Comparison of ENCODE assay signal across 25 cellular contexts in the genomic region with DNA sequence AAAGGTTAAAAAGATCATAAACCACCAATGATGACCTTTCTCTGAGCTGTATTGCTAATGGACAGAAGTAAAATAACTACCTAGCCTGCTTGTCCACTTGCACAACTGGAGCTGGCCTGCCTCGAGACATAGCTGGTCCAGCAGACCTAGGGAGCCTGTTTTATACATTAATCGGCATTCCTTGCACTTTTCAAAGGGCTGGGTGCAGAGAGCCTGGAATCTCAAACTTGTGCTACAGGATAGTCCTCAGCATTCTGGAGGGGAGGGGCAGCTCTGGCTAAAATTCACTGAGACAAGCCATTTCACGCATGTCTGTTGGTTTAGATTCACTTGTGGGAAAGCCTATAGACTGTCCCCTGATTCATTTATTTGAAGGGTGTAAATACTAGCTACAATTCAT.
DNase-seq lines count a peak whose midpoint lies in the region; ATAC-seq, FAIRE-seq and TF ChIP-seq lines count a peak whose summit lies in the region.
"Had no signal": no experiment of that assay in that cellular context is flagged by ENCODE, and none has a peak within 500 bp of the region (broad histone marks: within the 10 kb centered on the region; RNA-seq: fewer than 3 reads in every experiment).

No MANE protein-coding gene starts in this region.

- no peak for FAIRE-seq in H1 (lab: Jason Lieb, UNC)
- FAIRE-seq: frontal cortex had no signal

- H3K14ac ChIP-seq in H1 (ENCODE audit: insufficient read length), result no peak overlapping the region

- no peaks in the 10 kb centered on the region for H3K36me3 Mint-ChIP-seq in nephron (ENCODE audit: low read depth)
- H3K36me3 Mint-ChIP-seq: activated naive CD8-positive, alpha-beta T cell had no signal

- H3K27me3 Mint-ChIP-seq in nephron (ENCODE audit: low read depth), result peaks cover under 1% of the 10 kb centered on the region
- H3K27me3 Mint-ChIP-seq: activated naive CD8-positive, alpha-beta T cell; activated T-helper 17 cell treated with anti-CD3 and anti-CD28 coated beads, Interleukin-2, amount 50 U/mL, for 72 hours had no signal

- DNase-seq in NB4 (ENCODE audit: low read depth) (no peak), H1 (ENCODE audit: low read depth in 1 of 2, low spot score in 2 of 2) (no peak), tibial artery (no peak), HAP-1 (ENCODE audit: low spot score in 2 of 2) (no peak), GM10248 (ENCODE audit: extremely low spot score) (no peak)
- no peak for DNase-seq in activated naive CD4-positive, alpha-beta T cell (lab: John Stamatoyannopoulos, UW)
- DNase-seq: activated CD4-positive, alpha-beta T cell treated with anti-CD3 and anti-CD28 coated beads, Interleukin-2, amount 50 U/mL, for 1 hour; activated CD8-positive, alpha-beta memory T cell treated with anti-CD3 and anti-CD28 coated beads, Interleukin-2, amount 50 U/mL, for 4 hours; esophagus squamous epithelium; GF-D8; hippocampal formation; NCI-H1105; NCI-H2029 treated with DMSO at 0.1 percent for 48 hours; NCI-H345; NCI-H774; WERI-Rb-1 had no signal

- TF ChIP-seq RAD21 in H1 (IDR thresholded peaks at IDR 0.05 in 1 of 2, conservative IDR thresholded peaks at IDR 0.05 in 1 of 2; ENCODE audit: low read depth in 2 of 2, low read length in 2 of 2), result no peak

- H3K9ac ChIP-seq in H1 (replicated peaks in 1 of 4; ENCODE audit: extremely low read depth in 1 of 4, low read depth in 3 of 4, low read length in 3 of 4), result no peak overlapping the region
- H3K9ac ChIP-seq: BLaER1 had no signal

- H3K23me2 ChIP-seq in H1 (ENCODE audit: low read depth, low read length), result no peaks in the 10 kb centered on the region

- H4K20me1 ChIP-seq in H1 (replicated peaks in 1 of 2; ENCODE audit: control insufficient read depth in 1 of 2, insufficient read depth in 2 of 2, low read length in 2 of 2), result no peaks in the 10 kb centered on the region
- H4K20me1 ChIP-seq: BLaER1 had no signal

- no peak overlapping the region for H2BK12ac ChIP-seq in H1 (ENCODE audit: low read depth, low read length)

- in situ Hi-C loops in HAP-1 (cut with MboI; ENCODE audit: low sequenced_read_pairs), result no loop called here

- H4K8ac ChIP-seq in H1 (ENCODE audit: extremely low read depth, insufficient read depth, low read length), result no peak overlapping the region

- no peaks in the 10 kb centered on the region for H3K9me3 ChIP-seq in H1 (ENCODE audit: insufficient read depth in 2 of 2, low read depth in 1 of 2, low read length in 1 of 2)
- no peaks in the 10 kb centered on the region for H3K9me3 ChIP-seq in tibial artery
- H3K9me3 ChIP-seq in HAP-1, result no peaks in the 10 kb centered on the region
- H3K9me3 ChIP-seq: BLaER1, esophagus squamous epithelium, vagina had no signal

- H3K18ac ChIP-seq in H1 (ENCODE audit: extremely low read depth, low read length), result no peak overlapping the region

- no peaks in the 10 kb centered on the region for H3K79me2 ChIP-seq in H1 (ENCODE audit: control insufficient read depth in 1 of 2, insufficient read depth in 2 of 2, low read length in 2 of 2)

- no peak overlapping the region for H4K5ac ChIP-seq in H1 (ENCODE audit: insufficient read length, low read depth, low read length)

- no peak overlapping the region for H2AK5ac ChIP-seq in H1 (ENCODE audit: low read depth, low read length)

- no peaks in the 10 kb centered on the region for H3K9me3 Mint-ChIP-seq in nephron
- H3K9me3 Mint-ChIP-seq: activated T-helper 17 cell treated with anti-CD3 and anti-CD28 coated beads, Interleukin-2, amount 50 U/mL, for 72 hours had no signal

- H2BK120ac ChIP-seq in H1 (replicated peaks; ENCODE audit: low read depth, low read length), result no peak overlapping the region

- no peak for TF ChIP-seq EP300 in H1 (IDR thresholded peaks at IDR 0.05; ENCODE audit: borderline replicate concordance in 1 of 2, low read depth in 2 of 2, low read length in 2 of 2)

- no peak overlapping the region for H2AFZ ChIP-seq in H1 (ENCODE audit: low read length)

- TF ChIP-seq CTCF in NB4 (IDR thresholded peaks at IDR 0.05; ENCODE audit: low read depth, low read length), result no peak
- TF ChIP-seq CTCF in H1 (IDR thresholded peaks at IDR 0.05; ENCODE audit: control extremely low read depth in 1 of 3, insufficient read depth in 1 of 3, low read depth in 1 of 3, low read length in 3 of 3), result no peak
- no peak for TF ChIP-seq CTCF in nephron (IDR thresholded peaks at IDR 0.05; ENCODE audit: unreplicated experiment in 3 of 3)
- no peak for TF ChIP-seq CTCF in tibial artery (IDR thresholded peaks at IDR 0.05)
- TF ChIP-seq CTCF in GM10248 (IDR thresholded peaks at IDR 0.05; ENCODE audit: control extremely low read depth, extremely low read depth, low read depth, missing control alignments), result no peak

- H2BK5ac ChIP-seq in H1 (ENCODE audit: low read depth, low read length), result no peak overlapping the region

- H3K4me3 ChIP-seq in NB4 (ENCODE audit: low read depth, low read length) (peak overlapping the region; percentile 38), H1 (ENCODE audit: extremely low read depth in 1 of 4, insufficient read depth in 2 of 4, low read depth in 3 of 4, low read length in 4 of 4) (no peak overlapping the region), tibial artery (no peak overlapping the region), HAP-1 (no peak overlapping the region)
- H3K4me3 ChIP-seq: BLaER1, esophagus squamous epithelium, vagina had no signal

- H3K27me3 ChIP-seq in H1 (replicated peaks in 1 of 4; ENCODE audit: control insufficient read depth in 3 of 4, extremely low read depth in 1 of 4, insufficient read depth in 3 of 4, low read length in 3 of 4), result no peaks in the 10 kb centered on the region; a peak in 1 of 7 replicates
- no peaks in the 10 kb centered on the region for H3K27me3 ChIP-seq in tibial artery
- H3K27me3 ChIP-seq in HAP-1 (ENCODE audit: low read depth), result no peaks in the 10 kb centered on the region
- H3K27me3 ChIP-seq: BLaER1, esophagus squamous epithelium, vagina had no signal

- WGBS in H1 (ENCODE audit: extremely low coverage in 1 of 2, insufficient coverage in 1 of 2, insufficient read length in 1 of 2, insufficient replicate concordance in 2 of 2, low coverage in 1 of 2, low lambda C conversion rate in 2 of 2, missing lambda C conversion rate in 1 of 2), 2 experiments, result 81% methylated on average over 3 of the region's 3 CpGs; no CpG with 5 or more reads in 1 of the 2 experiments

- H3K36me3 ChIP-seq in H1 (ENCODE audit: control insufficient read depth in 2 of 4, insufficient read depth in 4 of 4, low read length in 3 of 4) (no peaks in the 10 kb centered on the region), tibial artery (no peaks in the 10 kb centered on the region), HAP-1 (replicated peaks) (no peaks in the 10 kb centered on the region)
- H3K36me3 ChIP-seq: BLaER1, esophagus squamous epithelium, vagina, WERI-Rb-1 had no signal

- no peak overlapping the region for H2BK20ac ChIP-seq in H1 (ENCODE audit: low read length)

- peak overlapping the region in 2 of 3 experiments; percentile 73 to 95 for H3K27ac Mint-ChIP-seq in nephron
- H3K27ac Mint-ChIP-seq: activated naive CD8-positive, alpha-beta T cell; activated T-helper 17 cell treated with anti-CD3 and anti-CD28 coated beads, Interleukin-2, amount 50 U/mL, for 72 hours; progenitor cell of endocrine pancreas had no signal

- H3K4me1 ChIP-seq in H1 (replicated peaks in 1 of 4; ENCODE audit: control insufficient read depth in 3 of 4, insufficient read depth in 4 of 4, low read length in 3 of 4) (no peaks in the 10 kb centered on the region), tibial artery (peaks cover 0 to 92% (median 41%) of the 10 kb centered on the region in 4 donors), HAP-1 (no peaks in the 10 kb centered on the region)

- H3K4me2 ChIP-seq in H1 (ENCODE audit: insufficient read depth in 1 of 2, low read depth in 2 of 2, low read length in 2 of 2), result no peak overlapping the region
- H3K4me2 ChIP-seq: BLaER1 had no signal

- no peak overlapping the region for H3K4ac ChIP-seq in H1 (replicated peaks; ENCODE audit: insufficient read length, low read depth, low read length)

- H4K91ac ChIP-seq in H1 (replicated peaks; ENCODE audit: insufficient read length, low read length), result no peak overlapping the region

- peaks cover 80% of the 10 kb centered on the region for H3K4me1 Mint-ChIP-seq in nephron
- H3K4me1 Mint-ChIP-seq: activated T-helper 17 cell treated with anti-CD3 and anti-CD28 coated beads, Interleukin-2, amount 50 U/mL, for 72 hours had no signal

- ATAC-seq in HG02981 (IDR thresholded peaks at IDR 0.05; ENCODE audit: unreplicated experiment), result no peak
- ATAC-seq: activated T-helper 17 cell treated with anti-CD3 and anti-CD28 coated beads, Interleukin-2, amount 50 U/mL, for 72 hours; HCT116 had no signal

- no peaks in the 10 kb centered on the region for H3K79me1 ChIP-seq in H1 (ENCODE audit: low read depth, low read length)

- H3K4me3 Mint-ChIP-seq in nephron, result no peak overlapping the region
- H3K4me3 Mint-ChIP-seq: activated naive CD8-positive, alpha-beta T cell; activated T-helper 17 cell treated with anti-CD3 and anti-CD28 coated beads, Interleukin-2, amount 50 U/mL, for 72 hours had no signal

- H3K23ac ChIP-seq in H1 (ENCODE audit: insufficient read length), result no peak overlapping the region

- no peak for TF ChIP-seq POLR2A in NB4 (IDR thresholded peaks at IDR 0.05; ENCODE audit: extremely low read depth, insufficient read length)
- no peak for TF ChIP-seq POLR2A in H1 (IDR thresholded peaks at IDR 0.05; ENCODE audit: control extremely low read depth in 1 of 2, low read depth in 2 of 2, low read length in 2 of 2)

- intact Hi-C loops in tibial artery (cut with DNase I; ENCODE audit: low total_unique reads), result no loop called here

- CTCF ChIA-PET in H1 (lab: Charles Lee; ENCODE audit: partially characterized antibody) (interaction anchor here (0.7 to 4.6 kb wide), 13 partner anchors 16 to 469 kb away, joined by 3 to 34 read pairs (median 3); no protein-coding TSS in a partner anchor), GM10248 (lab: Yijun Ruan, JAX) (interaction anchor here (1.0 to 1.4 kb wide), 4 partner anchors 8 to 396 kb away, joined by 3 to 5 read pairs (median 4); no protein-coding TSS in a partner anchor)

- no peak overlapping the region for H2BK15ac ChIP-seq in H1 (ENCODE audit: low read length)

- no peak overlapping the region for H3K56ac ChIP-seq in H1 (replicated peaks; ENCODE audit: insufficient read length, low read depth, low read length)

- H3K27ac ChIP-seq in H1 (ENCODE audit: low read depth, low read length) (no peak overlapping the region), tibial artery (peak overlapping the region; percentile 66 to 82)
- H3K27ac ChIP-seq: BLaER1, vagina, WERI-Rb-1 had no signal

- POLR2A ChIA-PET in H1 (lab: Charles Lee; ENCODE audit: partially characterized antibody), result no interaction called here
- POLR2A ChIA-PET in GM10248 (lab: Yijun Ruan, JAX), result no interaction called here

TF ChIP-seq in H1, 55 proteins besides CTCF, POLR2A, EP300 and RAD21:
- no peak for TF ChIP-seq RXRA (IDR thresholded peaks at IDR 0.05; ENCODE audit: insufficient read depth, low read depth, low read length)
- peak; percentile 83 for TF ChIP-seq TEAD4 (IDR thresholded peaks at IDR 0.05; ENCODE audit: low read depth, low read length)
- TF ChIP-seq SIN3A (conservative IDR thresholded peaks at IDR 0.05 in 1 of 2, IDR thresholded peaks at IDR 0.05 in 1 of 2; ENCODE audit: low read depth in 1 of 2, low read length in 2 of 2), result no peak
